ENCODE assay signal across 9 cellular contexts in the genomic region with DNA sequence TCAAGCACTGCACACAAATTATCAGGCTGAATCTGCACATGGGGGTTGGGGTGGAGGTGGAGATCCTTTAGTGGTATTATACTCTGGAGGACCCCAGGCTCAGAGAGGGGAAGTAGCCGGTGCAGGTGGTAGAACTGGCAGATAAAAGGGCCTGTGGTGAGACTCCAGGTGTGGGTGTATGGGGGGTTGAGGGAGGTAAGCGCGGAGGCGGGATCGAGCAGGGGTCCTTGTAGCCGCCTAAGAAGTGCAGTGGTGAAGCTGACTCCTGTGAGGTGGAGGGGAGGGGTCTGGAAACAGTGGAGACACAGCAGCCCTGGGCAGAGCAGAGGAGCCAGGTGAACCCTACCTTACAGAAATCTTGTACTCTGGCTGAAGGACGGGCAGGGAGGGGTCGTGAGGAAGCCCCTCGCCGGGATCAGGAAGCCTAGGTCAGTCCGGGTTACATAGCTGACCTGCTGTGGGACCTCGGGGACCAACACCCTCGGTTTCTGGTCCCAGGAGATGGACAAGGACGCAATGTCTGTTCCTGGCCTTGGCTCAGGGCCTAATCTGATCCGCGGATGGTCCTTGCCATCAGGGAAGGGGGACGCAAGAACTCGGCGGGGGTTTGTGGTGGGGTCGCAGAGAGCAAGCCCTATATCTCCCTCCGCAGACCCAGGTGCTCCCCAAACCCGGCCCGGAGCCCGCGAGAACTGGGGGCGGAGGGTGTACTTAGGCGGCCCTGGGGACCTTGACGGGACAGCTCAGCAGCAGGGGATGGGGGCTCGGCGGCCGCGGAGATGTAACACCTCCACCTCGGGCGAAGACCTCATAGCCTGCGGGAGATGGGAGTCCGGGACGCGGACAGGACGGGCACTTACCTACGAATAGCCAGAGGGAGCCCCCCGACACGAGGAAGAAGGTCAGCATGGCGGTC. TPM values are rescaled to one million over a fixed set of nuclear protein-coding genes. Genes with fewer than 3 reads are reported as not detected.
DNase-seq lines count a peak whose midpoint lies in the region; ATAC-seq and TF ChIP-seq lines count a peak whose summit lies in the region.
"Had no signal": no experiment of that assay in that cellular context is flagged by ENCODE, and none has a peak within 500 bp of the region (broad histone marks: within the 10 kb centered on the region; RNA-seq: fewer than 3 reads in every experiment).

No MANE protein-coding gene starts in this region.

- no peaks in the 10 kb centered on the region for H3K36me3 Mint-ChIP-seq in stimulated activated naive CD8-positive, alpha-beta T cell treated with anti-CD3 and anti-CD28 coated beads, Interleukin-15, Interleukin-2, amounts not matched to agents 100 ng/mL and 50 ng/mL, for 24 hours (ENCODE audit: low read depth)
- no peaks in the 10 kb centered on the region for H3K36me3 Mint-ChIP-seq in mesothelial cell of epicardium

- H3K4me3 ChIP-seq in aorta (ENCODE audit: low read length in 2 of 2) = peak overlapping the region; percentile 20 to 65

- WGBS in aorta, 2 donors = 13 to 16% methylated on average over 43 of the region's 43 CpGs

- intact Hi-C loops in aorta (cut with DNase I) = no loop called here

- TF ChIP-seq CTCF in mesothelial cell of epicardium (IDR thresholded peaks at IDR 0.05; ENCODE audit: unreplicated experiment) = no peak

- H3K4me1 ChIP-seq in aorta (ENCODE audit: control insufficient read depth in 1 of 2, insufficient read depth in 2 of 2, low read length in 2 of 2) = no peaks in the 10 kb centered on the region

- H3K4me3 Mint-ChIP-seq in stimulated activated naive CD8-positive, alpha-beta T cell treated with anti-CD3 and anti-CD28 coated beads, Interleukin-15, Interleukin-2, amounts not matched to agents 100 ng/mL and 50 ng/mL, for 24 hours = peak overlapping the region; percentile 83
- peak overlapping the region; percentile 60 for H3K4me3 Mint-ChIP-seq in mesothelial cell of epicardium

- no peaks in the 10 kb centered on the region for H3K9me3 Mint-ChIP-seq in stimulated activated naive CD8-positive, alpha-beta T cell treated with anti-CD3 and anti-CD28 coated beads, Interleukin-15, Interleukin-2, amounts not matched to agents 100 ng/mL and 50 ng/mL, for 24 hours
- H3K9me3 Mint-ChIP-seq in mesothelial cell of epicardium = no peaks in the 10 kb centered on the region

- H3K27ac Mint-ChIP-seq in stimulated activated naive CD8-positive, alpha-beta T cell treated with anti-CD3 and anti-CD28 coated beads, Interleukin-15, Interleukin-2, amounts not matched to agents 100 ng/mL and 50 ng/mL, for 24 hours = peak overlapping the region; percentile 71
- no peak overlapping the region for H3K27ac Mint-ChIP-seq in mesothelial cell of epicardium

- H3K27me3 Mint-ChIP-seq in stimulated activated naive CD8-positive, alpha-beta T cell treated with anti-CD3 and anti-CD28 coated beads, Interleukin-15, Interleukin-2, amounts not matched to agents 100 ng/mL and 50 ng/mL, for 24 hours = peaks cover 42% of the 10 kb centered on the region
- peaks cover 76% of the 10 kb centered on the region for H3K27me3 Mint-ChIP-seq in mesothelial cell of epicardium (ENCODE audit: low read depth)

- no peak for DNase-seq in stimulated activated naive CD8-positive, alpha-beta T cell treated with anti-CD3 and anti-CD28 coated beads, Interleukin-15, Interleukin-2, amounts not matched to agents 100 U/mL and 50 U/mL, for 24 hours
- DNase-seq in cerebellar cortex (ENCODE audit: low spot score) (peak; percentile 16), mesothelial cell of epicardium (ENCODE audit: low spot score in 2 of 2, unreplicated experiment in 2 of 2) (peak in 1 of 2 experiments; percentile 26), aorta (peak; percentile 47 to 50), NCI-H1092 treated with DMSO at 0.1 percent for 48 hours (lab: John Stamatoyannopoulos, UW) (no peak)

- H3K36me3 ChIP-seq in aorta (ENCODE audit: control insufficient read depth in 1 of 2, insufficient read depth in 2 of 2, low read length in 1 of 2) = no peaks in the 10 kb centered on the region

- H3K27ac ChIP-seq in aorta (ENCODE audit: low read depth in 1 of 2, low read length in 2 of 2) = no peak overlapping the region

- no peak for ATAC-seq in stimulated activated naive CD8-positive, alpha-beta T cell treated with anti-CD3 and anti-CD28 coated beads, Interleukin-15, Interleukin-2, amounts not matched to agents 100 U/mL and 50 U/mL, for 24 hours
- ATAC-seq in aorta (ENCODE audit: low FRiP score) = no peak
- no peak for ATAC-seq in HG02763 (IDR thresholded peaks at IDR 0.05; ENCODE audit: unreplicated experiment)
- no peak for ATAC-seq in GM19328 (IDR thresholded peaks at IDR 0.05; ENCODE audit: unreplicated experiment)

- peaks cover 36% of the 10 kb centered on the region for H3K4me1 Mint-ChIP-seq in stimulated activated naive CD8-positive, alpha-beta T cell treated with anti-CD3 and anti-CD28 coated beads, Interleukin-15, Interleukin-2, amounts not matched to agents 100 ng/mL and 50 ng/mL, for 24 hours (ENCODE audit: low read depth)
- H3K4me1 Mint-ChIP-seq in mesothelial cell of epicardium = no peaks in the 10 kb centered on the region

- H3K27me3 ChIP-seq in aorta (ENCODE audit: control insufficient read depth in 1 of 2, insufficient read depth in 2 of 2, low read length in 1 of 2) = no peaks in the 10 kb centered on the region

- no peaks in the 10 kb centered on the region for H3K9me3 ChIP-seq in aorta (ENCODE audit: control insufficient read depth, low read length)

RNA-seq across cellular contexts. Expression of gene ACSL6, which starts 0.6 kb away (rescaled TPM):
- total RNA-seq in mesothelial cell of epicardium (not detected in 3 replicates), aorta (1 to 10 TPM in 1 of 2 donors, under 1 TPM in 1; 0.42 to 2.3 TPM)
- polyA plus RNA-seq in aorta = under 1 TPM; 0.03 to 0.13 TPM

RNA-seq across cellular contexts. Expression of gene IL3, which starts 49.6 kb away (rescaled TPM):
- total RNA-seq in mesothelial cell of epicardium (not detected in 3 replicates), aorta (not detected)
- polyA plus RNA-seq in aorta = not detected
- total RNA-seq: renal cortical epithelial cell had no signal

Comparison
In these comparisons a context has a peak if more than half of its experiments do, and no peak if none do; other contexts are left out.
1. DNase-seq: peak in cerebellar cortex (single experiment) and aorta (2 of 2); none in stimulated activated naive CD8-positive, alpha-beta T cell treated with anti-CD3 and anti-CD28 coated beads, Interleukin-15, Interleukin-2, amounts not matched to agents 100 U/mL and 50 U/mL, for 24 hours (single experiment) and NCI-H1092 treated with DMSO at 0.1 percent for 48 hours (single experiment).